Comparison of ENCODE assay signal across 18 cellular contexts in genomic region chr15:99895189-99895955, GRCh38.
A peak's percentile ranks its signal among the peaks of the same experiment; 100 is the strongest.
DNase-seq lines count a peak whose midpoint lies in the region; ATAC-seq, FAIRE-seq and TF ChIP-seq lines count a peak whose summit lies in the region.
"Had no signal": no experiment of that assay in that cellular context is flagged by ENCODE, and none has a peak within 500 bp of the region (broad histone marks: within the 10 kb centered on the region; RNA-seq: fewer than 3 reads in every experiment).

No MANE protein-coding gene starts in this region.

- H2AFZ ChIP-seq in smooth muscle cell (ENCODE audit: low read depth), result no peak overlapping the region
- H2AFZ ChIP-seq: GM23248 had no signal

- H3K9me3 Mint-ChIP-seq in activated B cell treated with CpG ODN at 0.5 μM for 24 hours, result peaks cover 2% of the 10 kb centered on the region
- H3K9me3 Mint-ChIP-seq: brain had no signal

- CTCF ChIA-PET in activated B cell treated with CpG ODN at 0.5 μM for 24 hours (lab: Charles Lee), result no interaction called here

- WGBS in smooth muscle cell (ENCODE audit: low lambda C conversion rate), result 97% methylated on average over 4 of the region's 4 CpGs

- H3K27me3 Mint-ChIP-seq in activated B cell treated with CpG ODN at 0.5 μM for 24 hours, result peaks cover 4% of the 10 kb centered on the region
- H3K27me3 Mint-ChIP-seq: activated CD4-positive, alpha-beta T cell treated with anti-CD3 and anti-CD28 coated beads, Interleukin-2, amount 10 ng/mL, durations not matched to agents 24 days and 14 days; activated naive CD4-positive, alpha-beta T cell treated with anti-CD3 and anti-CD28 coated beads, Interleukin-2, amount 50 U/mL, for 24 hours; brain had no signal

- H3F3A ChIP-seq in smooth muscle cell (ENCODE audit: low read depth), result no peaks in the 10 kb centered on the region

- peak; percentile 73 for ATAC-seq in GM21526 (IDR thresholded peaks at IDR 0.05; ENCODE audit: low FRiP score, unreplicated experiment)
- peak; percentile 50 for ATAC-seq in HG02938 (IDR thresholded peaks at IDR 0.05; ENCODE audit: unreplicated experiment)
- peak; percentile 37 for ATAC-seq in activated B cell treated with CpG ODN at 0.5 μM for 24 hours (ENCODE audit: low read depth)

- intact Hi-C loops in activated B cell treated with CpG ODN at 0.5 μM for 24 hours (cut with micrococcal nuclease), result no loop called here

- H3K4me3 Mint-ChIP-seq in activated B cell treated with CpG ODN at 0.5 μM for 24 hours, result no peak overlapping the region
- H3K4me3 Mint-ChIP-seq: activated CD4-positive, alpha-beta T cell treated with anti-CD3 and anti-CD28 coated beads, Interleukin-2, amount 10 ng/mL, durations not matched to agents 24 days and 14 days; activated naive CD4-positive, alpha-beta T cell treated with anti-CD3 and anti-CD28 coated beads, Interleukin-2, amount 50 U/mL, for 24 hours; brain; nephron progenitor cell had no signal

- H3K36me3 ChIP-seq in H7 (replicated peaks; ENCODE audit: control insufficient read depth, insufficient read depth, low read length), result no peaks in the 10 kb centered on the region
- H3K36me3 ChIP-seq in smooth muscle cell (ENCODE audit: low read depth), result no peaks in the 10 kb centered on the region

- H3K27me3 ChIP-seq in H7 (ENCODE audit: control insufficient read depth, insufficient read depth, low read length) (no peaks in the 10 kb centered on the region), smooth muscle cell (ENCODE audit: low read depth) (no peaks in the 10 kb centered on the region)

- H3K4me2 ChIP-seq in smooth muscle cell, result no peak overlapping the region

- no peak overlapping the region for H3K9ac ChIP-seq in smooth muscle cell (ENCODE audit: low read depth)
- H3K9ac ChIP-seq: GM23248 had no signal

- H4K20me1 ChIP-seq in smooth muscle cell (ENCODE audit: low read depth), result no peaks in the 10 kb centered on the region

- TF ChIP-seq CTCF in activated B cell treated with CpG ODN at 0.5 μM for 24 hours (IDR thresholded peaks at IDR 0.05) (no peak), smooth muscle cell (IDR thresholded peaks at IDR 0.05; ENCODE audit: borderline replicate concordance, insufficient read depth, poor library complexity, severe bottlenecking) (no peak)

- no peaks in the 10 kb centered on the region for H3K36me3 Mint-ChIP-seq in activated B cell treated with CpG ODN at 0.5 μM for 24 hours (ENCODE audit: low read depth)
- H3K36me3 Mint-ChIP-seq: brain had no signal

- H3K4me3 ChIP-seq in H7 (ENCODE audit: insufficient read depth, low read depth, low read length), result no peak overlapping the region
- no peak overlapping the region for H3K4me3 ChIP-seq in smooth muscle cell
- H3K4me3 ChIP-seq: GM23248, lung had no signal

- no peak overlapping the region for H3K27ac Mint-ChIP-seq in activated B cell treated with CpG ODN at 0.5 μM for 24 hours
- H3K27ac Mint-ChIP-seq: activated CD4-positive, alpha-beta T cell treated with anti-CD3 and anti-CD28 coated beads, Interleukin-2, amount 10 ng/mL, durations not matched to agents 24 days and 14 days; activated naive CD4-positive, alpha-beta T cell treated with anti-CD3 and anti-CD28 coated beads, Interleukin-2, amount 50 U/mL, for 24 hours; brain; nephron progenitor cell had no signal

- FAIRE-seq in GM18507 (lab: Jason Lieb, UNC), result peak; percentile 65

- no peaks in the 10 kb centered on the region for H3K4me1 ChIP-seq in smooth muscle cell (ENCODE audit: low read depth)

- DNase-seq in GM18507 (ENCODE audit: extremely low spot score, insufficient read length, low read depth), result no peak
- no peak for DNase-seq in activated B cell treated with CpG ODN at 0.5 μM for 24 hours
- DNase-seq in NCI-H146 treated with DMSO at 0.1 percent for 48 hours (lab: John Stamatoyannopoulos, UW; ENCODE audit: unreplicated experiment), result no peak
- DNase-seq in H7, result no peak
- DNase-seq in NCI-H2081 treated with DMSO at 0.1 percent for 48 hours (lab: John Stamatoyannopoulos, UW), result no peak
- DNase-seq in smooth muscle cell (lab: John Stamatoyannopoulos, UW; ENCODE audit: unreplicated experiment), result no peak
- DNase-seq: activated CD4-positive, alpha-beta T cell treated with anti-CD3 and anti-CD28 coated beads, Interleukin-2, amount 10 ng/mL, durations not matched to agents 24 days and 14 days; dermis blood vessel endothelial cell; GM23248; NCI-H1417; nephron progenitor cell; Right ventricle myocardium superior; T-helper 2 cell had no signal

- peaks cover 4% of the 10 kb centered on the region for H3K4me1 Mint-ChIP-seq in activated B cell treated with CpG ODN at 0.5 μM for 24 hours
- H3K4me1 Mint-ChIP-seq: activated CD4-positive, alpha-beta T cell treated with anti-CD3 and anti-CD28 coated beads, Interleukin-2, amount 10 ng/mL, durations not matched to agents 24 days and 14 days; activated naive CD4-positive, alpha-beta T cell treated with anti-CD3 and anti-CD28 coated beads, Interleukin-2, amount 50 U/mL, for 24 hours; brain; nephron progenitor cell had no signal

- H3K79me2 ChIP-seq in smooth muscle cell (ENCODE audit: low read depth), result no peaks in the 10 kb centered on the region

- H3K27ac ChIP-seq in smooth muscle cell (ENCODE audit: low read depth), result no peak overlapping the region
- H3K27ac ChIP-seq: GM23248 had no signal

- POLR2A ChIA-PET in activated B cell treated with CpG ODN at 0.5 μM for 24 hours (lab: Charles Lee), result no interaction called here

- H3K9me3 ChIP-seq in smooth muscle cell (replicated peaks; ENCODE audit: low read depth), result no peaks in the 10 kb centered on the region
